Comparison of ENCODE assay signal across 8 cellular contexts in genomic region chr13:99288069-99288468, GRCh38. TPM values are rescaled to one million over a fixed set of nuclear protein-coding genes. Genes with fewer than 3 reads are reported as not detected.
A peak's percentile ranks its signal among the peaks of the same experiment; 100 is the strongest.
DNase-seq lines count a peak whose midpoint lies in the region; ATAC-seq and TF ChIP-seq lines count a peak whose summit lies in the region.

No MANE protein-coding gene starts in this region.

- no peaks in the 10 kb centered on the region for H3K4me1 ChIP-seq in prostate gland (replicated peaks)

- no peaks in the 10 kb centered on the region for H3K9me3 ChIP-seq in prostate gland

- DNase-seq in Ammon's horn (ENCODE audit: low spot score), result peak; percentile 30
- peak; percentile 38 for DNase-seq in activated T-helper 2 cell treated with anti-CD3 and anti-CD28 coated beads, Interferon-gamma antibody, Interleukin-2, Interleukin-4, amounts not matched to agents 10 μg/mL and 5 μg/mL and 100 μg/mL, durations not matched to agents 14 hours and 24 hours and 36 hours (ENCODE audit: low spot score)
- no peak for DNase-seq in putamen (ENCODE audit: low spot score)
- no peak for DNase-seq in NCI-H2107 (lab: John Stamatoyannopoulos, UW)
- no peak for DNase-seq in C1 segment of cervical spinal cord (lab: John Stamatoyannopoulos, UW)
- DNase-seq in prostate gland (ENCODE audit: low spot score), result no peak

- 38% methylated on average over 3 of the region's 3 CpGs for WGBS in prostate gland

- H3K4me3 ChIP-seq in prostate gland, result no peak overlapping the region

- no peaks in the 10 kb centered on the region for H3K27me3 Mint-ChIP-seq in activated T-helper 2 cell treated with anti-CD3 and anti-CD28 coated beads, Interferon-gamma antibody, Interleukin-2, Interleukin-4, amounts not matched to agents 10 μg/mL and 5 μg/mL and 100 μg/mL, durations not matched to agents 14 hours and 24 hours and 36 hours (ENCODE audit: low read depth)

- peak overlapping the region; percentile 3 for H3K4me3 Mint-ChIP-seq in activated T-helper 2 cell treated with anti-CD3 and anti-CD28 coated beads, Interferon-gamma antibody, Interleukin-2, Interleukin-4, amounts not matched to agents 10 μg/mL and 5 μg/mL and 100 μg/mL, durations not matched to agents 14 hours and 24 hours and 36 hours (ENCODE audit: low read depth)

- peak overlapping the region; percentile 80 for H3K27ac Mint-ChIP-seq in activated T-helper 2 cell treated with anti-CD3 and anti-CD28 coated beads, Interferon-gamma antibody, Interleukin-2, Interleukin-4, amounts not matched to agents 10 μg/mL and 5 μg/mL and 100 μg/mL, durations not matched to agents 14 hours and 24 hours and 36 hours

- intact Hi-C loops in activated T-helper 2 cell treated with anti-CD3 and anti-CD28 coated beads, Interferon-gamma antibody, Interleukin-2, Interleukin-4, amounts not matched to agents 10 μg/mL and 5 μg/mL and 100 μg/mL, durations not matched to agents 14 hours and 24 hours and 36 hours (cut with micrococcal nuclease), result loop anchor here (1.0 to 5.0 kb wide), 6 partner anchors 8 to 209 kb away; no protein-coding TSS in a partner anchor
- intact Hi-C loops in prostate gland (cut with DNase I), result no loop called here

- no peak overlapping the region for H3K27ac ChIP-seq in prostate gland

- peaks cover 75% of the 10 kb centered on the region for H3K4me1 Mint-ChIP-seq in activated T-helper 2 cell treated with anti-CD3 and anti-CD28 coated beads, Interferon-gamma antibody, Interleukin-2, Interleukin-4, amounts not matched to agents 10 μg/mL and 5 μg/mL and 100 μg/mL, durations not matched to agents 14 hours and 24 hours and 36 hours (ENCODE audit: low read depth)

- H3K27me3 ChIP-seq in prostate gland (replicated peaks; ENCODE audit: insufficient read depth), result no peaks in the 10 kb centered on the region

- H3K9me3 Mint-ChIP-seq in activated T-helper 2 cell treated with anti-CD3 and anti-CD28 coated beads, Interferon-gamma antibody, Interleukin-2, Interleukin-4, amounts not matched to agents 10 μg/mL and 5 μg/mL and 100 μg/mL, durations not matched to agents 14 hours and 24 hours and 36 hours, result no peaks in the 10 kb centered on the region

- ATAC-seq in GM18909 (IDR thresholded peaks at IDR 0.05; ENCODE audit: poor library complexity, unreplicated experiment) (peak; percentile 91), HG03095 (IDR thresholded peaks at IDR 0.05; ENCODE audit: unreplicated experiment) (peak; percentile 77)

- TF ChIP-seq POLR2A in prostate gland (IDR thresholded peaks at IDR 0.05), result no peak

- H3K36me3 ChIP-seq in prostate gland, result no peaks in the 10 kb centered on the region

- TF ChIP-seq CTCF in prostate gland (IDR thresholded peaks at IDR 0.05), result no peak

- peaks cover 60% of the 10 kb centered on the region for H3K36me3 Mint-ChIP-seq in activated T-helper 2 cell treated with anti-CD3 and anti-CD28 coated beads, Interferon-gamma antibody, Interleukin-2, Interleukin-4, amounts not matched to agents 10 μg/mL and 5 μg/mL and 100 μg/mL, durations not matched to agents 14 hours and 24 hours and 36 hours (ENCODE audit: low read depth)

RNA-seq across cellular contexts. Expression of gene GPR183, which starts 19.1 kb away (rescaled TPM):
- total RNA-seq in activated T-helper 2 cell treated with anti-CD3 and anti-CD28 coated beads, Interferon-gamma antibody, Interleukin-2, Interleukin-4, amounts not matched to agents 10 μg/mL and 5 μg/mL and 100 μg/mL, durations not matched to agents 14 hours and 24 hours and 36 hours, result 143 and 147 TPM in 2 replicates
- 1 to 10 TPM; 2.6 to 3.8 TPM for total RNA-seq in prostate gland

RNA-seq across cellular contexts. Expression of gene GPR18, which starts 29.9 kb away (rescaled TPM):
- 7.4 and 8.4 TPM in 2 replicates for total RNA-seq in activated T-helper 2 cell treated with anti-CD3 and anti-CD28 coated beads, Interferon-gamma antibody, Interleukin-2, Interleukin-4, amounts not matched to agents 10 μg/mL and 5 μg/mL and 100 μg/mL, durations not matched to agents 14 hours and 24 hours and 36 hours
- 1 to 10 TPM in 1 of 2 donors, not detected in 1; 1.4 TPM for total RNA-seq in prostate gland

Comparison
In these comparisons a context has a peak if more than half of its experiments do, and no peak if none do; other contexts are left out.
1. DNase-seq: peak in Ammon's horn (single experiment) and activated T-helper 2 cell treated with anti-CD3 and anti-CD28 coated beads, Interferon-gamma antibody, Interleukin-2, Interleukin-4, amounts not matched to agents 10 μg/mL and 5 μg/mL and 100 μg/mL, durations not matched to agents 14 hours and 24 hours and 36 hours (single experiment); none in putamen (single experiment), NCI-H2107 (single experiment), C1 segment of cervical spinal cord (0 of 14) and prostate gland (single experiment).
2. RNA of gene GPR183, which starts 19.1 kb away (total RNA-seq): 143 to 147 TPM in activated T-helper 2 cell treated with anti-CD3 and anti-CD28 coated beads, Interferon-gamma antibody, Interleukin-2, Interleukin-4, amounts not matched to agents 10 μg/mL and 5 μg/mL and 100 μg/mL, durations not matched to agents 14 hours and 24 hours and 36 hours; 2.6 to 3.8 TPM in prostate gland; every median in the first group is over 10 times any median in the second.